In genomic region chr18:58662118-58662517, GRCh38 we compare ENCODE assay signal across 24 cellular contexts. TPM values are rescaled to one million over a fixed set of nuclear protein-coding genes. Genes with fewer than 3 reads are reported as not detected.
DNase-seq lines count a peak whose midpoint lies in the region; ATAC-seq and TF ChIP-seq lines count a peak whose summit lies in the region.
"Had no signal": no experiment of that assay in that cellular context is flagged by ENCODE, and none has a peak within 500 bp of the region (broad histone marks: within the 10 kb centered on the region; RNA-seq: fewer than 3 reads in every experiment).

No MANE protein-coding gene starts in this region.

- no peaks in the 10 kb centered on the region; the same call in 1 of the 2 replicates for H3K36me3 ChIP-seq in GM06990 (ENCODE audit: control insufficient read depth, insufficient read depth, low read length)
- H3K36me3 ChIP-seq: ascending aorta, left lung, neural progenitor cell had no signal

- ATAC-seq in GM21786 (IDR thresholded peaks at IDR 0.05; ENCODE audit: unreplicated experiment) (peak; percentile 16), memory B cell (ENCODE audit: low read depth) (no peak), HG02938 (IDR thresholded peaks at IDR 0.05; ENCODE audit: unreplicated experiment) (no peak)
- ATAC-seq: activated CD8-positive, alpha-beta T cell treated with anti-CD3 and anti-CD28 coated beads for 36 hours; activated T-cell treated with anti-CD3 and anti-CD28 coated beads, Interleukin-2, amount 50 U/mL, for 4 hours; left lung had no signal

- H3K27me3 Mint-ChIP-seq in memory B cell = no peaks in the 10 kb centered on the region
- H3K27me3 Mint-ChIP-seq: activated CD8-positive, alpha-beta T cell treated with anti-CD3 and anti-CD28 coated beads for 36 hours; activated naive CD4-positive, alpha-beta T cell treated with anti-CD3 and anti-CD28 coated beads, Interleukin-2, amount 50 U/mL, for 24 hours; CD4-positive, alpha-beta T cell had no signal

- H3K4me3 Mint-ChIP-seq in memory B cell = peak overlapping the region; percentile 85
- H3K4me3 Mint-ChIP-seq: activated CD8-positive, alpha-beta T cell treated with anti-CD3 and anti-CD28 coated beads for 36 hours; activated naive CD4-positive, alpha-beta T cell treated with anti-CD3 and anti-CD28 coated beads, Interleukin-2, amount 50 U/mL, for 24 hours; activated T-cell treated with anti-CD3 and anti-CD28 coated beads, Interleukin-2, amount 50 U/mL, for 4 hours; CD4-positive, alpha-beta T cell; neural progenitor cell; T-helper 2 cell treated with Interferon-gamma antibody and Interleukin-4, amounts not matched to agents 5 μg/mL and 100 μg/mL, for 36 hours had no signal

- peak; percentile 76 for DNase-seq in GM06990 (ENCODE audit: extremely low read depth, insufficient read length)
- DNase-seq in M059J (ENCODE audit: low read depth) = peak; percentile 44
- DNase-seq in memory B cell (ENCODE audit: low spot score in 2 of 2) = no peak
- no peak for DNase-seq in coronary artery (ENCODE audit: low spot score)
- DNase-seq in HK-2 (ENCODE audit: unreplicated experiment) = no peak
- no peak for DNase-seq in UCSD-AML1 (lab: John Stamatoyannopoulos, UW; ENCODE audit: unreplicated experiment)
- DNase-seq: activated CD4-positive, CD25-positive, alpha-beta regulatory T cell; activated CD8-positive, alpha-beta T cell treated with anti-CD3 and anti-CD28 coated beads for 36 hours; activated T-cell treated with anti-CD3 and anti-CD28 coated beads, Interleukin-2, amount 50 U/mL, for 4 hours; CD4-positive, alpha-beta T cell; cerebellar nuclear complex; effector memory CD4-positive, alpha-beta T cell; left lung; NCI-H1694 treated with DMSO at 0.1 percent for 48 hours; NCI-H226; substantia nigra had no signal

- H3K36me3 Mint-ChIP-seq in memory B cell = peaks cover 14% of the 10 kb centered on the region
- H3K36me3 Mint-ChIP-seq: neural progenitor cell had no signal

- H3K4me3 ChIP-seq in GM06990 (replicated peaks; ENCODE audit: low read depth, low read length) = no peak overlapping the region
- H3K4me3 ChIP-seq in coronary artery = no peak overlapping the region
- H3K4me3 ChIP-seq: ascending aorta, left lung, neural progenitor cell had no signal

- no peak overlapping the region for H3K27ac ChIP-seq in coronary artery
- H3K27ac ChIP-seq: ascending aorta, left lung, neural progenitor cell had no signal

- H3K27me3 ChIP-seq in GM06990 (replicated peaks; ENCODE audit: control insufficient read depth, insufficient read depth, low read length) = no peaks in the 10 kb centered on the region
- H3K27me3 ChIP-seq: ascending aorta, left lung, neural progenitor cell had no signal

- H3K9me3 Mint-ChIP-seq in memory B cell = no peaks in the 10 kb centered on the region
- H3K9me3 Mint-ChIP-seq: activated CD8-positive, alpha-beta T cell treated with anti-CD3 and anti-CD28 coated beads for 36 hours; activated naive CD4-positive, alpha-beta T cell treated with anti-CD3 and anti-CD28 coated beads, Interleukin-2, amount 50 U/mL, for 24 hours; activated T-cell treated with anti-CD3 and anti-CD28 coated beads, Interleukin-2, amount 50 U/mL, for 4 hours; CD4-positive, alpha-beta T cell; T-helper 2 cell treated with Interferon-gamma antibody and Interleukin-4, amounts not matched to agents 5 μg/mL and 100 μg/mL, for 36 hours had no signal

- H3K27ac Mint-ChIP-seq in memory B cell = peak overlapping the region; percentile 84
- H3K27ac Mint-ChIP-seq: activated CD8-positive, alpha-beta T cell treated with anti-CD3 and anti-CD28 coated beads for 36 hours; CD4-positive, alpha-beta T cell; neural progenitor cell; T-helper 2 cell treated with Interferon-gamma antibody and Interleukin-4, amounts not matched to agents 5 μg/mL and 100 μg/mL, for 36 hours had no signal

- TF ChIP-seq CTCF in GM06990 (IDR thresholded peaks at IDR 0.05; ENCODE audit: insufficient read depth, low read length, poor library complexity, severe bottlenecking) (no peak), coronary artery (IDR thresholded peaks at IDR 0.05) (no peak)

- peaks cover 55% of the 10 kb centered on the region for H3K4me1 Mint-ChIP-seq in memory B cell
- H3K4me1 Mint-ChIP-seq: neural progenitor cell had no signal

RNA-seq across cellular contexts. Expression of gene MALT1, which starts 9.1 kb away (rescaled TPM):
- 92.5 and 116 TPM in 2 replicates for total RNA-seq in M059J (2014; rRNA removed; shearing (Covaris generic))

RNA-seq across cellular contexts. Expression of gene ALPK2, which starts 33.2 kb away (rescaled TPM):
- total RNA-seq in M059J (2014; rRNA removed; shearing (Covaris generic)) = 38.7 and 73.1 TPM in 2 replicates
- total RNA-seq: ascending aorta, pulmonary artery endothelial cell, SK-MEL-5 had no signal

Comparison
In these comparisons a context has a peak if more than half of its experiments do, and no peak if none do; other contexts are left out.
1. DNase-seq: peak in GM06990 (single experiment) and M059J (single experiment); none in memory B cell (0 of 2), coronary artery (single experiment), HK-2 (single experiment) and UCSD-AML1 (single experiment).